ENCODE assay signal across 8 cellular contexts in the genomic region with DNA sequence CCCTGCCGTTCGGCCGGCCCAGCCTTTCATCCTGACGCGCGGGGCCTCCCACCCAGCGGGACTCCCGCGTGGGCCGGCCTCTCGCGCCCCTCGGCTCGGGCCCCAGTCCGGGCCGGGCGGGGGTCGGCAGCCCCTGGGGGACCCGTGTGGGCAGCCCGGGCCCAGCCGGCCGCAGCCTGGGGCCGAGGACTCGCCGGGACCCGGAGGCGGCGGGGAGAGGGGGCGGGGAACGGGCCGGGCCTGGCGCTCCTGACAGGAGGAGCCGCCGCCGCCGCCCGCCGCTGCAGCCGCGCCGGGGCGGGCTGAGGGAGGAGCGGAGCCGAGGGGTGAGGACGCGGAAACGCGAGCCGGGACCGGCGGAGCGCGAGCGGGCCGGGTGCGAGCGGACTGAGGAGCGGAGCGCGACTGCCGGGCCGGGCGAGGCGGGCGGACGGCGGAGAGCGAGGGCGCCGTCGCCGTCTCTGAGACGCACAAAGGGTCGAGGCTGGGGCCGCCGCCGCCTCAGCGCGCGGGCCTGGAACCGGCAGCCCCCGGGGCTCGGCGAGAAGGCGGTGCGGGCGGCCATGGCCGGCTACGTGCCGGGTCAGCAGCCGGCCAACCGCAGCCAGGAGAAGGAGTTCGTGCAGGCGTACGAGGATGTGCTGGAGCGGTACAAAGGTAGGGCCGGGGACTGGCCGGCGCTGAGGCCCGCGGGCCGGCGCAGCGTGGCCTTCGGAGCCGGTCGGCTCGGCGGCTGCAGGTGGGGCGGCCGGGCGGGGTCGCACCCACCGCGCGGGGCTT.
DNase-seq lines count a peak whose midpoint lies in the region; ATAC-seq, FAIRE-seq and TF ChIP-seq lines count a peak whose summit lies in the region.

No MANE protein-coding gene starts in this region.

- TF ChIP-seq CTCF in A549 (IDR thresholded peaks at IDR 0.05) (no peak), brain (conservative IDR thresholded peaks at IDR 0.05) (no peak)

- H3K4me1 ChIP-seq in A549, result peaks cover 48% of the 10 kb centered on the region
- peaks cover 48% of the 10 kb centered on the region for H3K4me1 ChIP-seq in skeletal muscle satellite cell (ENCODE audit: control insufficient read depth, insufficient read depth, low read length)

- CTCF ChIA-PET in A549 (lab: Yijun Ruan, JAX), result interaction anchor here (0.8 to 2.7 kb wide), 7 partner anchors 22 to 305 kb away, joined by 3 to 19 read pairs (median 7); no protein-coding TSS in a partner anchor

- H3K4me2 ChIP-seq in A549 (peak overlapping the region; percentile 86), skeletal muscle satellite cell (ENCODE audit: low read length) (peak overlapping the region; percentile 93)

- H3K4me3 ChIP-seq in A549 (peak overlapping the region; percentile 81), iPS-18c (ENCODE audit: insufficient read depth, low read depth, low read length) (peak overlapping the region; percentile 80), skeletal muscle satellite cell (ENCODE audit: low read length) (peak overlapping the region; percentile 92)

- H3K9ac ChIP-seq in skeletal muscle satellite cell (ENCODE audit: low read depth, low read length), result peak overlapping the region; percentile 90

- peak; percentile 68 to 76 for ATAC-seq in A549

- H3K27me3 ChIP-seq in skeletal muscle satellite cell (ENCODE audit: control insufficient read depth, insufficient read depth, low read length), result no peaks in the 10 kb centered on the region

- H3K9me3 Mint-ChIP-seq in brain, result peaks cover 0 to 2% (median 0%) of the 10 kb centered on the region in 5 experiments

- no peak for TF ChIP-seq EP300 in A549 (IDR thresholded peaks at IDR 0.05)

- POLR2A ChIA-PET in A549 (lab: Yijun Ruan, JAX), result interaction anchor here (1.0 to 1.3 kb wide), 2 partner anchors 87 to 633 kb away, joined by 3 to 5 read pairs; a partner anchor contains a TSS

- no peak for FAIRE-seq in A549 (lab: Jason Lieb, UNC)

- TF ChIP-seq POLR2A in A549 (IDR thresholded peaks at IDR 0.05; ENCODE audit: low read length) (peak; percentile 65), GM18526 (IDR thresholded peaks at IDR 0.05; ENCODE audit: extremely low read depth, insufficient read length) (peak; percentile 46)

- peak overlapping the region; percentile 84 to 99 for H3K27ac ChIP-seq in A549

- DNase-seq in A549 (ENCODE audit: low read depth in 1 of 2, low spot score in 1 of 2) (peak in 1 of 2 experiments; percentile 38), HuH-7.5 (ENCODE audit: low spot score) (peak; percentile 65), T-helper 9 cell (peak; percentile 53), NCI-H446 treated with DMSO at 0.1 percent for 48 hours (lab: John Stamatoyannopoulos, UW) (no peak)

- H3K36me3 Mint-ChIP-seq in brain, result no peaks in the 10 kb centered on the region

- H3K4me3 Mint-ChIP-seq in brain, result peak overlapping the region in 4 of 5 experiments; percentile 40 to 79 (median 68)

- peak overlapping the region in 4 of 5 experiments; percentile 49 to 98 (median 97) for H3K27ac Mint-ChIP-seq in brain

- no peak for TF ChIP-seq RAD21 in A549 (conservative IDR thresholded peaks at IDR 0.05 in 1 of 2, IDR thresholded peaks at IDR 0.05 in 1 of 2)

- H3K9me3 ChIP-seq in A549 (no peaks in the 10 kb centered on the region), iPS-18c (ENCODE audit: control insufficient read depth, insufficient read depth, low read length) (no peaks in the 10 kb centered on the region), skeletal muscle satellite cell (replicated peaks; ENCODE audit: low read length) (no peaks in the 10 kb centered on the region)

- no peaks in the 10 kb centered on the region for H3K27me3 Mint-ChIP-seq in brain

- H3K4me1 Mint-ChIP-seq in brain, result peaks cover 32% of the 10 kb centered on the region

- WGBS in A549 (ENCODE audit: missing lambda C conversion rate), result no CpG with 5 or more reads among the region's 116 CpGs

- no peaks in the 10 kb centered on the region for H3K36me3 ChIP-seq in skeletal muscle satellite cell (ENCODE audit: insufficient read depth, low read length)

TF ChIP-seq in A549, 52 proteins besides CTCF, POLR2A, EP300 and RAD21:
- TF ChIP-seq JUN (IDR thresholded peaks at IDR 0.05), result peak; percentile 41 to 65; a peak in 2 of 5 replicates
- TF ChIP-seq, protein P1, sequence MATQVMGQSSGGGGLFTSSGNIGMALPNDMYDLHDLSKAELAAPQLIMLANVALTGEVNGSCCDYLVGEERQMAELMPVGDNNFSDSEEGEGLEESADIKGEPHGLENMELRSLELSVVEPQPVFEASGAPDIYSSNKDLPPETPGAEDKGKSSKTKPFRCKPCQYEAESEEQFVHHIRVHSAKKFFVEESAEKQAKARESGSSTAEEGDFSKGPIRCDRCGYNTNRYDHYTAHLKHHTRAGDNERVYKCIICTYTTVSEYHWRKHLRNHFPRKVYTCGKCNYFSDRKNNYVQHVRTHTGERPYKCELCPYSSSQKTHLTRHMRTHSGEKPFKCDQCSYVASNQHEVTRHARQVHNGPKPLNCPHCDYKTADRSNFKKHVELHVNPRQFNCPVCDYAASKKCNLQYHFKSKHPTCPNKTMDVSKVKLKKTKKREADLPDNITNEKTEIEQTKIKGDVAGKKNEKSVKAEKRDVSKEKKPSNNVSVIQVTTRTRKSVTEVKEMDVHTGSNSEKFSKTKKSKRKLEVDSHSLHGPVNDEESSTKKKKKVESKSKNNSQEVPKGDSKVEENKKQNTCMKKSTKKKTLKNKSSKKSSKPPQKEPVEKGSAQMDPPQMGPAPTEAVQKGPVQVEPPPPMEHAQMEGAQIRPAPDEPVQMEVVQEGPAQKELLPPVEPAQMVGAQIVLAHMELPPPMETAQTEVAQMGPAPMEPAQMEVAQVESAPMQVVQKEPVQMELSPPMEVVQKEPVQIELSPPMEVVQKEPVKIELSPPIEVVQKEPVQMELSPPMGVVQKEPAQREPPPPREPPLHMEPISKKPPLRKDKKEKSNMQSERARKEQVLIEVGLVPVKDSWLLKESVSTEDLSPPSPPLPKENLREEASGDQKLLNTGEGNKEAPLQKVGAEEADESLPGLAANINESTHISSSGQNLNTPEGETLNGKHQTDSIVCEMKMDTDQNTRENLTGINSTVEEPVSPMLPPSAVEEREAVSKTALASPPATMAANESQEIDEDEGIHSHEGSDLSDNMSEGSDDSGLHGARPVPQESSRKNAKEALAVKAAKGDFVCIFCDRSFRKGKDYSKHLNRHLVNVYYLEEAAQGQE (IDR thresholded peaks at IDR 0.05), result no peak
